ENCODE assay signal across 15 cellular contexts in the genomic region with DNA sequence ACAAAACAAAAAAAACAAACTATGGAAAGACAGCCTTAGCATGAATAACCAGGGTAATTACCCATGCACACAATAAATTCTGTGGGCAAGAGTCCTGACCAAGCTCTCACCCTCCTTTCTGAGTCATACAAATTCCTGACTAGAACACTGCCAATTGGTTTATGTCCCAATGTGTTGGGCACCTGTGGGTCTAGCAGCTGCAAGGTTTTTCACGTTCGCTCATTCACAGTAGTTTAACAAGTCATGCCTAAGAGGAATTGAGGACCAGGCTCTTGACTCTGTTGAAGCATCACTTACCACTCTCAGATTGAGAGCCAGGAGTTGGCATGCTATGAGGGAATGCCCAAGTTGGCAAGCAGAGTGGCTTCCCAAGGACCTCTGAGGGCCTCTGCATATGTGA.
DNase-seq lines count a peak whose midpoint lies in the region; ATAC-seq lines count a peak whose summit lies in the region.
"Had no signal": no experiment of that assay in that cellular context is flagged by ENCODE, and none has a peak within 500 bp of the region (broad histone marks: within the 10 kb centered on the region; RNA-seq: fewer than 3 reads in every experiment).

No MANE protein-coding gene starts in this region.

- CTCF ChIA-PET in activated CD4-positive, alpha-beta T cell treated with anti-CD3 and anti-CD28 coated beads, Interleukin-2, amount 10 ng/mL, durations not matched to agents 7 days and 5 days (lab: Charles Lee), result no interaction called here

- peaks cover 28% of the 10 kb centered on the region for H3K9me3 Mint-ChIP-seq in activated T-helper 1 cell treated with anti-CD3 and anti-CD28 coated beads, Interleukin-12 subunit alpha, Interleukin-12 subunit beta, Interleukin-2, Interleukin-4 antibody, amounts not matched to agents 30 ng/mL and 10 ng/mL and 1 ng/mL, durations not matched to agents 14 hours and 24 hours and 36 hours
- H3K9me3 Mint-ChIP-seq in activated CD4-positive, alpha-beta T cell treated with anti-CD3 and anti-CD28 coated beads, Interleukin-2, amount 10 ng/mL, durations not matched to agents 7 days and 5 days, result peaks cover 17% of the 10 kb centered on the region

- no peaks in the 10 kb centered on the region for H3K27me3 Mint-ChIP-seq in activated T-helper 1 cell treated with anti-CD3 and anti-CD28 coated beads, Interleukin-12 subunit alpha, Interleukin-12 subunit beta, Interleukin-2, Interleukin-4 antibody, amounts not matched to agents 30 ng/mL and 10 ng/mL and 1 ng/mL, durations not matched to agents 14 hours and 24 hours and 36 hours (ENCODE audit: insufficient read depth)
- no peaks in the 10 kb centered on the region for H3K27me3 Mint-ChIP-seq in activated CD4-positive, alpha-beta T cell treated with anti-CD3 and anti-CD28 coated beads, Interleukin-2, amount 10 ng/mL, durations not matched to agents 7 days and 5 days
- H3K27me3 Mint-ChIP-seq: activated naive CD8-positive, alpha-beta T cell treated with anti-CD3 and anti-CD28 coated beads, Interleukin-2, amount 10 ng/mL, durations not matched to agents 7 days and 5 days; B cell had no signal

- ATAC-seq in HG02970 (IDR thresholded peaks at IDR 0.05; ENCODE audit: low FRiP score, unreplicated experiment), result no peak

- H3K36me3 Mint-ChIP-seq in activated T-helper 1 cell treated with anti-CD3 and anti-CD28 coated beads, Interleukin-12 subunit alpha, Interleukin-12 subunit beta, Interleukin-2, Interleukin-4 antibody, amounts not matched to agents 30 ng/mL and 10 ng/mL and 1 ng/mL, durations not matched to agents 14 hours and 24 hours and 36 hours (ENCODE audit: low read depth), result peaks cover 20% of the 10 kb centered on the region
- peaks cover 24% of the 10 kb centered on the region for H3K36me3 Mint-ChIP-seq in activated CD4-positive, alpha-beta T cell treated with anti-CD3 and anti-CD28 coated beads, Interleukin-2, amount 10 ng/mL, durations not matched to agents 7 days and 5 days (ENCODE audit: low read depth)

- peak overlapping the region; percentile 41 for H3K27ac Mint-ChIP-seq in activated T-helper 1 cell treated with anti-CD3 and anti-CD28 coated beads, Interleukin-12 subunit alpha, Interleukin-12 subunit beta, Interleukin-2, Interleukin-4 antibody, amounts not matched to agents 30 ng/mL and 10 ng/mL and 1 ng/mL, durations not matched to agents 14 hours and 24 hours and 36 hours
- no peak overlapping the region for H3K27ac Mint-ChIP-seq in activated CD4-positive, alpha-beta T cell treated with anti-CD3 and anti-CD28 coated beads, Interleukin-2, amount 10 ng/mL, durations not matched to agents 7 days and 5 days
- H3K27ac Mint-ChIP-seq: activated naive CD8-positive, alpha-beta T cell treated with anti-CD3 and anti-CD28 coated beads, Interleukin-2, amount 10 ng/mL, durations not matched to agents 7 days and 5 days; B cell had no signal

- in situ Hi-C loops in Caki2 (cut with HindIII; ENCODE audit: low pct_unique_long_range_greater_than_20kb, low sequenced_read_pairs), result no loop called here

- H3K4me1 Mint-ChIP-seq in activated T-helper 1 cell treated with anti-CD3 and anti-CD28 coated beads, Interleukin-12 subunit alpha, Interleukin-12 subunit beta, Interleukin-2, Interleukin-4 antibody, amounts not matched to agents 30 ng/mL and 10 ng/mL and 1 ng/mL, durations not matched to agents 14 hours and 24 hours and 36 hours (ENCODE audit: low read depth), result peaks cover 74% of the 10 kb centered on the region
- peaks cover 42% of the 10 kb centered on the region for H3K4me1 Mint-ChIP-seq in activated CD4-positive, alpha-beta T cell treated with anti-CD3 and anti-CD28 coated beads, Interleukin-2, amount 10 ng/mL, durations not matched to agents 7 days and 5 days
- H3K4me1 Mint-ChIP-seq: B cell had no signal

- peak; percentile 69 for DNase-seq in Caki2 (ENCODE audit: low read depth)
- peak; percentile 32 for DNase-seq in LoVo (ENCODE audit: low spot score)
- no peak for DNase-seq in activated T-helper 1 cell treated with anti-CD3 and anti-CD28 coated beads, Interleukin-12 subunit alpha, Interleukin-12 subunit beta, Interleukin-2, Interleukin-4 antibody, amounts not matched to agents 30 ng/mL and 10 ng/mL and 1 ng/mL, durations not matched to agents 14 hours and 24 hours and 36 hours (ENCODE audit: low spot score)
- DNase-seq in kidney glomerular epithelial cell (lab: John Stamatoyannopoulos, UW), result peak; percentile 85
- no peak for DNase-seq in C1 segment of cervical spinal cord (lab: John Stamatoyannopoulos, UW)
- no peak for DNase-seq in activated CD4-positive, alpha-beta T cell treated with anti-CD3 and anti-CD28 coated beads, Interleukin-2, amount 10 ng/mL, durations not matched to agents 7 days and 5 days
- no peak for DNase-seq in stimulated activated CD4-positive, alpha-beta T cell treated with anti-CD3 and anti-CD28 coated beads, Interleukin-4, amount 100 ng/mL, for 4 hours
- DNase-seq: activated naive CD8-positive, alpha-beta T cell treated with anti-CD3 and anti-CD28 coated beads, Interleukin-2, amount 10 ng/mL, durations not matched to agents 7 days and 5 days; cortex of kidney; foreskin melanocyte; NCI-H526 treated with DMSO at 0.1 percent for 48 hours; Right ventricle myocardium superior; stimulated activated CD4-positive, alpha-beta T cell treated with anti-CD3 and anti-CD28 coated beads, Interleukin-2, amount 100 ng/mL, for 24 hours had no signal

- H3K4me3 Mint-ChIP-seq in activated T-helper 1 cell treated with anti-CD3 and anti-CD28 coated beads, Interleukin-12 subunit alpha, Interleukin-12 subunit beta, Interleukin-2, Interleukin-4 antibody, amounts not matched to agents 30 ng/mL and 10 ng/mL and 1 ng/mL, durations not matched to agents 14 hours and 24 hours and 36 hours, result no peak overlapping the region
- H3K4me3 Mint-ChIP-seq in activated CD4-positive, alpha-beta T cell treated with anti-CD3 and anti-CD28 coated beads, Interleukin-2, amount 10 ng/mL, durations not matched to agents 7 days and 5 days, result no peak overlapping the region
- H3K4me3 Mint-ChIP-seq: activated naive CD8-positive, alpha-beta T cell treated with anti-CD3 and anti-CD28 coated beads, Interleukin-2, amount 10 ng/mL, durations not matched to agents 7 days and 5 days; B cell had no signal

- POLR2A ChIA-PET in activated CD4-positive, alpha-beta T cell treated with anti-CD3 and anti-CD28 coated beads, Interleukin-2, amount 10 ng/mL, durations not matched to agents 7 days and 5 days (lab: Charles Lee), result no interaction called here

- intact Hi-C loops in activated T-helper 1 cell treated with anti-CD3 and anti-CD28 coated beads, Interleukin-12 subunit alpha, Interleukin-12 subunit beta, Interleukin-2, Interleukin-4 antibody, amounts not matched to agents 30 ng/mL and 10 ng/mL and 1 ng/mL, durations not matched to agents 14 hours and 24 hours and 36 hours (cut with micrococcal nuclease), result loop anchor here (10.0 kb wide), 4 partner anchors 249 to 1581 kb away; partner anchors contain the start of gene RPS6

Comparison
In these comparisons a context has a peak if more than half of its experiments do, and no peak if none do; other contexts are left out.
1. DNase-seq: peak in Caki2 (single experiment), LoVo (single experiment) and kidney glomerular epithelial cell (single experiment); none in activated T-helper 1 cell treated with anti-CD3 and anti-CD28 coated beads, Interleukin-12 subunit alpha, Interleukin-12 subunit beta, Interleukin-2, Interleukin-4 antibody, amounts not matched to agents 30 ng/mL and 10 ng/mL and 1 ng/mL, durations not matched to agents 14 hours and 24 hours and 36 hours (single experiment), C1 segment of cervical spinal cord (0 of 14), activated CD4-positive, alpha-beta T cell treated with anti-CD3 and anti-CD28 coated beads, Interleukin-2, amount 10 ng/mL, durations not matched to agents 7 days and 5 days (single experiment) and stimulated activated CD4-positive, alpha-beta T cell treated with anti-CD3 and anti-CD28 coated beads, Interleukin-4, amount 100 ng/mL, for 4 hours (0 of 2).